Comparison of ENCODE assay signal across 27 cellular contexts in the genomic region with DNA sequence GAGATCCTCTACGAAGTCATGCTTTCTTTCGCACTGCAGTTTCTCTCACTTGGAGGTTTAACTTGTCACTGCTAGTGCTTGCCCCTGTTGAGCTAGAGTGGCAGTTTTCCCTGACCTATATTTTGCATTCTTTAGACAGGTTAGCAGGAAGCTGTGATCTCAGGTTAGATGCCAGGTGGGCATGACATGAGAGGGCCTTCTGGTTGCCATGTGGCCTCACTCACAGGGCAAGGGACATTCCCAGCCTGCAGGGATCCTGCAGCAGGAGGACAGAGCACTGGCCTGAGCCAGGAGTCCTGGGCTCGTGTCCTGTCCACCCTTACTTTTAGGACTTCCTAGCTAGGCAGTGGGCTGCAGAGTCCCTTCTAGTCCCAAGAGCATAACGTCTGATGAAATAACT.
"Had no signal": no experiment of that assay in that cellular context is flagged by ENCODE, and none has a peak within 500 bp of the region (broad histone marks: within the 10 kb centered on the region; RNA-seq: fewer than 3 reads in every experiment).

No MANE protein-coding gene starts in this region.

- H3K27me3 ChIP-seq: ascending aorta, cardiac muscle cell had no signal

- H3K27ac ChIP-seq: ascending aorta, cardiac muscle cell, KMS-11, SK-N-MC had no signal

- H3K36me3 ChIP-seq: cardiac muscle cell had no signal

- H3K9me3 ChIP-seq: ascending aorta had no signal

- DNase-seq: activated CD4-positive, alpha-beta memory T cell treated with anti-CD3 and anti-CD28 coated beads for 36 hours; activated CD4-positive, alpha-beta T cell treated with anti-CD3 and anti-CD28 coated beads, Interleukin-2, amount 10 ng/mL, durations not matched to agents 24 days and 14 days; activated CD4-positive, CD25-positive, alpha-beta regulatory T cell treated with anti-CD3 and anti-CD28 coated beads, Interleukin-2, amount 50 U/mL, for 72 hours; activated CD8-positive, alpha-beta memory T cell treated with anti-CD3 and anti-CD28 coated beads for 24 hours; activated gamma-delta T cell treated with Interleukin-2 at 50 U/mL for 16 hours; activated naive CD4-positive, alpha-beta T cell treated with anti-CD3 and anti-CD28 coated beads, Interleukin-2, amount 10 ng/mL, durations not matched to agents 7 days and 5 days; activated naive CD8-positive, alpha-beta T cell treated with anti-CD3 and anti-CD28 coated beads for 36 hours; activated T-cell treated with anti-CD3 and anti-CD28 coated beads, Interleukin-2, amount 50 U/mL, for 48 hours; NCI-H1092; NCI-H1417; NCI-H1930; NCI-H2171; NCI-H226; NCI-H526; NCI-H774; NK-92 treated with Interleukin-12 subunit alpha and Interleukin-12 subunit beta, amount 100 ng/mL, for 24 hours; OCI-M1; RPMI8226; T-cell; T-helper 2 cell had no signal

- ATAC-seq: Panc1, Right ventricle myocardium inferior, T-cell, WTC11 had no signal

- H3K4me3 ChIP-seq: ascending aorta, cardiac muscle cell, SK-N-MC had no signal

- H3K4me1 ChIP-seq: ascending aorta had no signal
